In genomic region chr1:207389728-207390464, GRCh38 we compare ENCODE assay signal across 12 cellular contexts.
DNase-seq lines count a peak whose midpoint lies in the region; ATAC-seq, FAIRE-seq and TF ChIP-seq lines count a peak whose summit lies in the region.
"Had no signal": no experiment of that assay in that cellular context is flagged by ENCODE, and none has a peak within 500 bp of the region (broad histone marks: within the 10 kb centered on the region; RNA-seq: fewer than 3 reads in every experiment).

No MANE protein-coding gene starts in this region.

- H3K79me2 ChIP-seq in SK-N-SH (ENCODE audit: insufficient read depth) (no peaks in the 10 kb centered on the region), astrocyte (ENCODE audit: insufficient read depth, low read length) (no peaks in the 10 kb centered on the region), H9 (ENCODE audit: insufficient read depth, low read length) (no peaks in the 10 kb centered on the region)

- H3K9me2 ChIP-seq in SK-N-SH, result no peaks in the 10 kb centered on the region

- ATAC-seq in SK-N-SH treated with all-trans-retinoic acid at 6 μM for 48 hours (no peak), Right ventricle myocardium inferior (no peak)
- no peak for ATAC-seq in CD4-positive, alpha-beta T cell (ENCODE audit: poor library complexity)
- ATAC-seq: body of pancreas had no signal

- peaks cover 5% of the 10 kb centered on the region for H3K9me3 Mint-ChIP-seq in astrocyte (ENCODE audit: unreplicated experiment)
- no peaks in the 10 kb centered on the region; a peak in 1 of 5 replicates for H3K9me3 Mint-ChIP-seq in H9
- peaks cover 6% of the 10 kb centered on the region for H3K9me3 Mint-ChIP-seq in CD4-positive, alpha-beta T cell

- H3K18ac ChIP-seq in H9 (ENCODE audit: insufficient read length, low read depth, low read length), result no peak overlapping the region

- peaks cover 7% of the 10 kb centered on the region for H3K4me1 Mint-ChIP-seq in astrocyte (ENCODE audit: low read depth, unreplicated experiment)
- H3K4me1 Mint-ChIP-seq in H9, result peaks cover 9% of the 10 kb centered on the region in 2 experiments; a peak in 3 of 4 replicates
- no peaks in the 10 kb centered on the region for H3K4me1 Mint-ChIP-seq in CD4-positive, alpha-beta T cell (ENCODE audit: low read depth)

- no peak overlapping the region for H3K4me2 ChIP-seq in SK-N-SH
- H3K4me2 ChIP-seq in astrocyte (ENCODE audit: low read length), result no peak overlapping the region
- H3K4me2 ChIP-seq in H9 (ENCODE audit: insufficient read depth, insufficient read length, low read length), result no peak overlapping the region

- H3K4me1 ChIP-seq in SK-N-SH (ENCODE audit: control insufficient read depth in 1 of 2, insufficient read depth in 2 of 2, low read depth in 1 of 2, low read length in 1 of 2) (no peaks in the 10 kb centered on the region; a peak in 1 of 4 replicates), astrocyte (ENCODE audit: insufficient read depth, low read length) (peaks cover 7% of the 10 kb centered on the region), H9 (ENCODE audit: insufficient read depth, low read length) (no peaks in the 10 kb centered on the region; the same call in 1 of the 2 replicates)
- H3K4me1 ChIP-seq: body of pancreas, thyroid gland had no signal

- no peak for TF ChIP-seq RAD21 in SK-N-SH (IDR thresholded peaks at IDR 0.05; ENCODE audit: low read length)

- H4K5ac ChIP-seq in H9 (ENCODE audit: insufficient read length, low read depth, low read length), result no peak overlapping the region

- H3K36me3 ChIP-seq in SK-N-SH (replicated peaks in 1 of 2; ENCODE audit: control insufficient read depth in 1 of 2, insufficient read depth in 2 of 2, low read length in 1 of 2) (no peaks in the 10 kb centered on the region), astrocyte (ENCODE audit: insufficient read depth, low read length) (no peaks in the 10 kb centered on the region)
- H3K36me3 ChIP-seq: thyroid gland had no signal

- H2BK5ac ChIP-seq in H9 (ENCODE audit: insufficient read length, low read length), result no peak overlapping the region

- H2BK15ac ChIP-seq in H9 (ENCODE audit: low read depth, low read length), result no peak overlapping the region

- no peak overlapping the region for H2BK120ac ChIP-seq in H9 (ENCODE audit: low read depth, low read length, poor library complexity, severe bottlenecking)

- TF ChIP-seq CTCF in SK-N-SH (IDR thresholded peaks at IDR 0.05) (no peak), astrocyte (IDR thresholded peaks at IDR 0.05; ENCODE audit: insufficient read depth, low read depth, low read length) (no peak), H9 (conservative IDR thresholded peaks at IDR 0.05) (no peak)
- TF ChIP-seq CTCF in CD4-positive, alpha-beta T cell (IDR thresholded peaks at IDR 0.05), result no peak

- H2BK20ac ChIP-seq in H9 (ENCODE audit: low read depth, low read length, poor library complexity, severe bottlenecking), result no peak overlapping the region

- no peak overlapping the region for H4K91ac ChIP-seq in H9 (ENCODE audit: insufficient read length, low read depth, low read length)

- H3K23me2 ChIP-seq in H9 (ENCODE audit: insufficient read length, low read depth, low read length, poor library complexity, severe bottlenecking), result no peaks in the 10 kb centered on the region

- H3K27me3 ChIP-seq in SK-N-SH (ENCODE audit: insufficient read depth) (0 out of 2 replicates have a peak, but pooled peaks cover 2% of the 10 kb centered on the region), astrocyte (ENCODE audit: insufficient read depth, low read length) (no peaks in the 10 kb centered on the region), H9 (ENCODE audit: insufficient read depth, low read length) (no peaks in the 10 kb centered on the region)
- H3K27me3 ChIP-seq in CD4-positive, alpha-beta T cell (ENCODE audit: control insufficient read depth, insufficient read depth, low read length), result no peaks in the 10 kb centered on the region
- H3K27me3 ChIP-seq: body of pancreas, thyroid gland had no signal

- no peak overlapping the region for H3K56ac ChIP-seq in H9 (ENCODE audit: insufficient read length, low read depth, low read length)

- intact Hi-C loops in Right ventricle myocardium inferior (cut with DNase I), result no loop called here
- intact Hi-C loops in CD4-positive, alpha-beta T cell (cut with DNase I, micrococcal nuclease), result no loop called here

- H3T11ph ChIP-seq in H9 (ENCODE audit: low read length), result no peak overlapping the region

- 3% methylated on average over 1 of the region's 1 CpG for WGBS in SK-N-SH (ENCODE audit: low lambda C conversion rate)
- WGBS in H9 (ENCODE audit: extremely low coverage, insufficient read length, low lambda C conversion rate), result no CpG with 5 or more reads among the region's 1 CpG

- H2AK5ac ChIP-seq in H9 (ENCODE audit: insufficient read length, low read length), result no peak overlapping the region

- H3K9me3 ChIP-seq in SK-N-SH (no peaks in the 10 kb centered on the region), astrocyte (ENCODE audit: insufficient read depth, low read depth, low read length) (no peaks in the 10 kb centered on the region), H9 (ENCODE audit: control insufficient read depth, low read depth, low read length) (no peaks in the 10 kb centered on the region)
- no peaks in the 10 kb centered on the region for H3K9me3 ChIP-seq in CD4-positive, alpha-beta T cell (ENCODE audit: control insufficient read depth, low read length)
- H3K9me3 ChIP-seq: body of pancreas, thyroid gland had no signal

- H2AFZ ChIP-seq in SK-N-SH (ENCODE audit: low read depth), result no peak overlapping the region
- no peak overlapping the region for H2AFZ ChIP-seq in astrocyte (ENCODE audit: low read depth, low read length)
- H2AFZ ChIP-seq in H9 (ENCODE audit: low read length), result no peak overlapping the region

- no peak overlapping the region for H3K4me3 ChIP-seq in SK-N-SH (ENCODE audit: low read depth in 2 of 2, low read length in 1 of 2)
- H3K4me3 ChIP-seq in astrocyte (ENCODE audit: insufficient read depth, low read depth, low read length), result no peak overlapping the region
- H3K4me3 ChIP-seq: body of pancreas, thyroid gland had no signal

- H3K27ac ChIP-seq in SK-N-SH (ENCODE audit: low read depth in 2 of 2, low read length in 1 of 2) (no peak overlapping the region), astrocyte (ENCODE audit: low read depth, low read length) (peak overlapping the region; percentile 61), H9 (ENCODE audit: insufficient read length, low read depth, low read length) (no peak overlapping the region)
- H3K27ac ChIP-seq in CD4-positive, alpha-beta T cell (ENCODE audit: low read depth, low read length), result no peak overlapping the region
- H3K27ac ChIP-seq: body of pancreas, thyroid gland had no signal

- CTCF ChIA-PET in SK-N-SH (lab: Yijun Ruan, JAX), result no interaction called here
- CTCF ChIA-PET in CD4-positive, alpha-beta T cell (lab: Charles Lee), result interaction anchor here (0.5 kb wide), 1 partner anchor 1032 kb away, joined by 5 read pairs; no protein-coding TSS in a partner anchor

- H3K79me1 ChIP-seq in H9 (ENCODE audit: insufficient read depth, low read depth, low read length, poor library complexity, severe bottlenecking), result no peaks in the 10 kb centered on the region

- H3K4me3 Mint-ChIP-seq in astrocyte (ENCODE audit: unreplicated experiment) (no peak overlapping the region), H9 (no peak overlapping the region)
- H3K4me3 Mint-ChIP-seq in CD4-positive, alpha-beta T cell, result no peak overlapping the region

- H2BK12ac ChIP-seq in H9 (ENCODE audit: insufficient read length, low read depth, low read length), result no peak overlapping the region

- H4K20me1 ChIP-seq in SK-N-SH (ENCODE audit: insufficient read depth), result no peaks in the 10 kb centered on the region
- H4K20me1 ChIP-seq in astrocyte (ENCODE audit: insufficient read depth, low read length), result no peaks in the 10 kb centered on the region
- H4K20me1 ChIP-seq in H9 (ENCODE audit: control insufficient read depth, insufficient read depth, insufficient read length), result no peaks in the 10 kb centered on the region

- no peak overlapping the region for H3K9ac ChIP-seq in SK-N-SH
- no peak overlapping the region for H3K9ac ChIP-seq in astrocyte (ENCODE audit: low read length)
- H3K9ac ChIP-seq in H9 (ENCODE audit: extremely low read depth, insufficient read length, low read length), result no peak overlapping the region

- no peaks in the 10 kb centered on the region for H3K36me3 Mint-ChIP-seq in astrocyte (ENCODE audit: low read depth, unreplicated experiment)
- H3K36me3 Mint-ChIP-seq in H9 (ENCODE audit: insufficient read depth in 1 of 3, low read depth in 3 of 3), result no peaks in the 10 kb centered on the region
- no peaks in the 10 kb centered on the region for H3K36me3 Mint-ChIP-seq in CD4-positive, alpha-beta T cell (ENCODE audit: low read depth)

- H3F3A ChIP-seq in SK-N-SH (replicated peaks; ENCODE audit: insufficient read depth), result peaks cover 11% of the 10 kb centered on the region

- no peak overlapping the region for H3K23ac ChIP-seq in H9 (ENCODE audit: insufficient read length, low read depth, low read length)

- no peak overlapping the region for H3K4ac ChIP-seq in H9 (ENCODE audit: low read depth, low read length)

- no peak overlapping the region for H4K8ac ChIP-seq in H9 (replicated peaks; ENCODE audit: insufficient read length, low read depth, low read length)

- TF ChIP-seq EP300 in SK-N-SH (IDR thresholded peaks at IDR 0.05; ENCODE audit: borderline replicate concordance in 1 of 2, low read depth in 1 of 2, low read length in 1 of 2), result no peak

- FAIRE-seq in astrocyte (lab: Jason Lieb, UNC), result peak; percentile 60

- H3K27ac Mint-ChIP-seq in astrocyte (ENCODE audit: unreplicated experiment) (no peak overlapping the region), H9 (no peak overlapping the region)
- no peak overlapping the region for H3K27ac Mint-ChIP-seq in CD4-positive, alpha-beta T cell

- no peaks in the 10 kb centered on the region for H3K27me3 Mint-ChIP-seq in astrocyte (ENCODE audit: low read depth, unreplicated experiment)
- no peaks in the 10 kb centered on the region for H3K27me3 Mint-ChIP-seq in H9 (ENCODE audit: low read depth)
- H3K27me3 Mint-ChIP-seq in CD4-positive, alpha-beta T cell, result no peaks in the 10 kb centered on the region

- POLR2A ChIA-PET in SK-N-SH (lab: Yijun Ruan, JAX), result no interaction called here
- POLR2A ChIA-PET in CD4-positive, alpha-beta T cell (lab: Charles Lee), result no interaction called here

- no peak overlapping the region for H3K14ac ChIP-seq in H9 (ENCODE audit: insufficient read depth, low read length)

- DNase-seq in SK-N-SH, result no peak
- peak; percentile 87 for DNase-seq in HS-5 (ENCODE audit: low read depth)
- peak; percentile 53 for DNase-seq in astrocyte (ENCODE audit: low read depth)
- DNase-seq in kidney glomerular epithelial cell (lab: John Stamatoyannopoulos, UW), result peak; percentile 19
- no peak for DNase-seq in Right ventricle myocardium inferior (ENCODE audit: missing footprints)
- DNase-seq in H9, result no peak
- DNase-seq in CD4-positive, alpha-beta T cell, result no peak
- DNase-seq: activated CD4-positive, alpha-beta T cell treated with anti-CD3 and anti-CD28 coated beads, Interleukin-2, amount 50 U/mL, for 1 hour; body of pancreas; NCI-H1694 treated with DMSO at 0.1 percent for 48 hours; thyroid gland had no signal

TF ChIP-seq in SK-N-SH, 30 proteins besides CTCF, POLR2A, EP300 and RAD21 (continues in another document):
- TF ChIP-seq MXI1 (IDR thresholded peaks at IDR 0.05; ENCODE audit: low read depth, low read length) (no peak), RCOR1 (IDR thresholded peaks at IDR 0.05; ENCODE audit: low read length) (no peak)

TF ChIP-seq in SK-N-SH treated with all-trans-retinoic acid at 6 μM for 48 hours, 23 proteins besides CTCF, POLR2A, EP300 and RAD21 (continues in another document):
- no peak for TF ChIP-seq SNAI2 (CRISPR knock-in tag; IDR thresholded peaks at IDR 0.05)

Comparison
In these comparisons a context has a peak if more than half of its experiments do, and no peak if none do; other contexts are left out.
1. DNase-seq: peak in HS-5 (single experiment), astrocyte (single experiment) and kidney glomerular epithelial cell (single experiment); none in SK-N-SH (single experiment), Right ventricle myocardium inferior (single experiment), H9 (single experiment) and CD4-positive, alpha-beta T cell (0 of 10).